Comparison of ENCODE assay signal across 18 cellular contexts in genomic region chr4:33837043-33837442, GRCh38.
DNase-seq lines count a peak whose midpoint lies in the region; ATAC-seq, FAIRE-seq and TF ChIP-seq lines count a peak whose summit lies in the region.
"Had no signal": no experiment of that assay in that cellular context is flagged by ENCODE, and none has a peak within 500 bp of the region (broad histone marks: within the 10 kb centered on the region; RNA-seq: fewer than 3 reads in every experiment).

No MANE protein-coding gene starts in this region.

- H3K9ac ChIP-seq in HCT116 (ENCODE audit: low read length): no peak overlapping the region
- H3K9ac ChIP-seq in adipocyte (ENCODE audit: low read length): no peak overlapping the region
- H3K9ac ChIP-seq: KMS-11, neural progenitor cell had no signal

- no peaks in the 10 kb centered on the region for H3K79me2 ChIP-seq in HCT116 (ENCODE audit: insufficient read depth, low read length)

- H3K4me3 ChIP-seq in HCT116 (replicated peaks in 1 of 2; ENCODE audit: low read depth in 1 of 2, low read length in 2 of 2) (no peak overlapping the region), adipocyte (ENCODE audit: low read length) (no peak overlapping the region), fibroblast of villous mesenchyme (ENCODE audit: low read depth, low read length) (no peak overlapping the region)
- H3K4me3 ChIP-seq: left ventricle myocardium inferior, neural progenitor cell, tibial artery had no signal

- H2AFZ ChIP-seq in HCT116 (ENCODE audit: low read depth, low read length, poor library complexity, severe bottlenecking): no peak overlapping the region
- H2AFZ ChIP-seq: neural progenitor cell had no signal

- no peak overlapping the region for H3K27ac ChIP-seq in HCT116 (ENCODE audit: low read depth, low read length)
- H3K27ac ChIP-seq: KMS-11, left ventricle myocardium inferior, neural progenitor cell, tibial artery had no signal

- no peaks in the 10 kb centered on the region for H4K20me1 ChIP-seq in HCT116 (ENCODE audit: insufficient read depth)

- H3K4me1 ChIP-seq in HCT116 (ENCODE audit: control insufficient read depth in 1 of 2, insufficient read depth in 2 of 2, low read length in 2 of 2) (peaks cover 0 to 10% of the 10 kb centered on the region in 2 experiments; a peak in 2 of 4 replicates), adipocyte (ENCODE audit: control insufficient read depth, insufficient read depth, low read length) (peaks cover 8% of the 10 kb centered on the region)
- H3K4me1 ChIP-seq: left ventricle myocardium inferior, neural progenitor cell had no signal

- DNase-seq in HCT116 (ENCODE audit: low read depth, low spot score) (no peak), adipocyte (ENCODE audit: low read depth) (peak; percentile 76), fibroblast of villous mesenchyme (ENCODE audit: low read depth) (peak; percentile 69), urothelium cell line (ENCODE audit: low spot score) (peak; percentile 21)
- DNase-seq in NK-92 treated with Interleukin-12 subunit alpha and Interleukin-12 subunit beta, amount 100 ng/mL, for 24 hours (lab: John Stamatoyannopoulos, UW): no peak
- no peak for DNase-seq in activated CD8-positive, alpha-beta memory T cell treated with anti-CD3 and anti-CD28 coated beads, Interleukin-2, amount 50 U/mL, for 48 hours
- DNase-seq: activated CD4-positive, alpha-beta memory T cell treated with anti-CD3 and anti-CD28 coated beads, Interleukin-2, amount 10 ng/mL, durations not matched to agents 7 days and 5 days; activated naive CD4-positive, alpha-beta T cell treated with Interleukin-2 at 50 U/mL for 16 hours; cortex of kidney; DMS53; left ventricle myocardium inferior; NCI-H2081 treated with DMSO at 0.1 percent for 48 hours; small intestine; T-helper 2 cell; tibial artery had no signal

- no peaks in the 10 kb centered on the region for H3K9me3 ChIP-seq in HCT116 (ENCODE audit: control insufficient read depth in 1 of 2, insufficient read depth in 1 of 2, low read depth in 1 of 2, low read length in 2 of 2)
- H3K9me3 ChIP-seq in adipocyte (ENCODE audit: control insufficient read depth, low read length): no peaks in the 10 kb centered on the region
- H3K9me3 ChIP-seq: left ventricle myocardium inferior, tibial artery had no signal

- POLR2A ChIA-PET in HCT116 (lab: Charles Lee): no interaction called here

- no peaks in the 10 kb centered on the region for H3K9me2 ChIP-seq in HCT116 (ENCODE audit: insufficient read depth)

- peak overlapping the region; percentile 15; the same call in 1 of the 2 replicates for H3K4me2 ChIP-seq in HCT116 (ENCODE audit: low read length)
- H3K4me2 ChIP-seq: KMS-11, neural progenitor cell had no signal

- intact Hi-C loops in HCT116 (cut with micrococcal nuclease): no loop called here

- H3K36me3 ChIP-seq in HCT116 (ENCODE audit: control insufficient read depth in 1 of 2, insufficient read depth in 2 of 2, low read length in 2 of 2) (no peaks in the 10 kb centered on the region), adipocyte (ENCODE audit: control insufficient read depth, insufficient read depth, low read length, severe bottlenecking) (no peaks in the 10 kb centered on the region)
- H3K36me3 ChIP-seq: left ventricle myocardium inferior, neural progenitor cell, tibial artery had no signal

- FAIRE-seq in urothelium cell line (lab: Jason Lieb, UNC): peak; percentile 82

- ATAC-seq in HCT116 (no peak), HG02885 (IDR thresholded peaks at IDR 0.05; ENCODE audit: poor library complexity, unreplicated experiment) (no peak)

- BruUV-seq in HCT116 (replicated peaks; lab: Mats Ljungman, UMichigan): no TSS peak

- TF ChIP-seq POLR2A in HCT116 (IDR thresholded peaks at IDR 0.05; ENCODE audit: borderline replicate concordance, extremely low read depth, insufficient read depth, insufficient read length): no peak

- no peak for TF ChIP-seq RAD21 in HCT116 (IDR thresholded peaks at IDR 0.05; ENCODE audit: low read depth)

- H3K27me3 ChIP-seq in HCT116 (ENCODE audit: insufficient read depth, low read length) (no peaks in the 10 kb centered on the region), adipocyte (replicated peaks; ENCODE audit: control insufficient read depth, insufficient read depth, low read length) (no peaks in the 10 kb centered on the region)
- H3K27me3 ChIP-seq: neural progenitor cell, tibial artery had no signal

- TF ChIP-seq CTCF in HCT116 (IDR thresholded peaks at IDR 0.05 in 2 of 3, conservative IDR thresholded peaks at IDR 0.05 in 1 of 3; ENCODE audit: borderline replicate concordance in 1 of 3, insufficient read depth in 1 of 3, low read depth in 2 of 3, low read length in 2 of 3) (no peak), fibroblast of villous mesenchyme (IDR thresholded peaks at IDR 0.05; ENCODE audit: insufficient read depth, low read depth, low read length) (no peak)

- CTCF ChIA-PET in HCT116 (lab: Charles Lee): no interaction called here

- RAD21 ChIA-PET in HCT116 (lab: Charles Lee; ENCODE audit: low non-redundant PET in 1 of 2, low total read pairs in 2 of 2, uncharacterized antibody in 2 of 2, unreplicated experiment in 2 of 2): no interaction called here

TF ChIP-seq in HCT116, 20 proteins besides CTCF, POLR2A, EP300 and RAD21:
- TF ChIP-seq TCF7L2 (IDR thresholded peaks at IDR 0.05; ENCODE audit: borderline replicate concordance, extremely low read depth, insufficient read depth, insufficient read length) (no peak), FOSL1 (IDR thresholded peaks at IDR 0.05; ENCODE audit: low read depth) (peak; percentile 14; the same call in 1 of the 2 replicates)
TF ChIP-seq in HCT116: peak in this region for 1.

Comparison
In these comparisons a context has a peak if more than half of its experiments do, and no peak if none do; other contexts are left out.
1. DNase-seq: peak in adipocyte (single experiment), fibroblast of villous mesenchyme (single experiment) and urothelium cell line (single experiment); none in HCT116 (single experiment), NK-92 treated with Interleukin-12 subunit alpha and Interleukin-12 subunit beta, amount 100 ng/mL, for 24 hours (single experiment) and activated CD8-positive, alpha-beta memory T cell treated with anti-CD3 and anti-CD28 coated beads, Interleukin-2, amount 50 U/mL, for 48 hours (single experiment).